9 cellular contexts compared by ENCODE assay signal in the genomic region with DNA sequence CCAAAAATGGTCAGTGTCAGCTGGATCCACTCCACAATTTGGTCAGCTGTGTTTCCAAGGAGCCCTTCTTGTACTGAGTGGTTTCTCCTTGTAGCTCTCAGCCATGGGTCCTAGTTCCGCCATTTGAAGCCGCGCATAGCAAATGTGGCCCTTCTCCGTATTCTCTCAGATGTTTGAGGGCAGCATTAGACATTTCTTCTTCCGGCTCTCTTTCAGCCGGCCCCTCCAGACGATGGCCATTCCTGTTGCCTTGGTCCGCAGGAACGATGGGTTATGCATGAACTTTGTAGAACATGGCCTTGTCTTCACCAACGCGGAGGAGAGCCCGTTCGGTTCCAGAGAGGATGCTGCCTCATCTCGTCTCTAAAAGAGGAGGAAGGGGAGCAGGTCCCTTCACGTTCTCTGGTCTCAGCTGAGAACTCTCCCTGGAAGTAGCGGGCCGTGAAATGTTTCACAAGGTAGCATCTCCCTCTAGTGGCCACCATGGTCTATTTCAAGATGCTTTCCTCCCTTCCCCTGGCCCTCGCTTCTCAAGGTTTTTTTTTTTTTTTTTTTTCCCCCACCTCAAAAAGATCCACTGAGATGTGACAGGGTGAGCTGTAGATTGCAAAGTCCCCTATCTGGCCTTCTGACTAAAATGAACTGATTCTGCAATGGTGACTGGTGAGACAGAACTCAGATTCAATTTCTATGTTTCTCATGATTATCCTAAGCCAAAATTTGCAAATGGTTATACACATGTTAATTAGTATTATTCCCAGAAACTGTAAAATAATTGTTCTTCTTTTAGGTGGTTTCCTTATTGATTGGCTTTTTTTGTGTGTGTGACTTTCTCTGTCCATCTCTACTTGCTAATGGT. TPM values are rescaled to one million over a fixed set of nuclear protein-coding genes. Genes with fewer than 3 reads are reported as not detected.
A peak's percentile ranks its signal among the peaks of the same experiment; 100 is the strongest.
DNase-seq lines count a peak whose midpoint lies in the region; ATAC-seq, FAIRE-seq and TF ChIP-seq lines count a peak whose summit lies in the region.
"Had no signal": no experiment of that assay in that cellular context is flagged by ENCODE, and none has a peak within 500 bp of the region (broad histone marks: within the 10 kb centered on the region; RNA-seq: fewer than 3 reads in every experiment).

No MANE protein-coding gene starts in this region.

- no peaks in the 10 kb centered on the region for H3K9me3 Mint-ChIP-seq in activated T-cell treated with anti-CD3 and anti-CD28 coated beads, Interleukin-2, amount 50 U/mL, for 72 hours
- H3K9me3 Mint-ChIP-seq in natural killer cell treated with Interleukin-12 subunit alpha and Interleukin-12 subunit beta and Interleukin-15 and Interleukin-18, amount 100 ng/mL, for 72 hours, result no peaks in the 10 kb centered on the region

- peak; percentile 80 for TF ChIP-seq CTCF in fibroblast of mammary gland (conservative IDR thresholded peaks at IDR 0.05; ENCODE audit: control insufficient read depth, insufficient read depth, low read depth, low read length)

- DNase-seq in CMK (ENCODE audit: low read depth), result peak; percentile 68
- peak; percentile 88 for DNase-seq in KBM-7
- DNase-seq in RCC 7860 (ENCODE audit: low spot score), result peak; percentile 41
- peak; percentile 75 to 79 for DNase-seq in activated T-cell treated with anti-CD3 and anti-CD28 coated beads, Interleukin-2, amount 50 U/mL, for 72 hours
- peak; percentile 82 for DNase-seq in fibroblast of mammary gland (ENCODE audit: low read depth)
- peak; percentile 80 for DNase-seq in natural killer cell treated with Interleukin-12 subunit alpha and Interleukin-12 subunit beta and Interleukin-15 and Interleukin-18, amount 100 ng/mL, for 72 hours (ENCODE audit: low spot score)
- DNase-seq in stimulated activated naive CD8-positive, alpha-beta T cell treated with anti-CD3 and anti-CD28 coated beads, Interleukin-15, Interleukin-2, amounts not matched to agents 100 U/mL and 50 U/mL, for 24 hours, result peak; percentile 61

- peaks cover 17% of the 10 kb centered on the region for H3K4me1 Mint-ChIP-seq in activated T-cell treated with anti-CD3 and anti-CD28 coated beads, Interleukin-2, amount 50 U/mL, for 72 hours (ENCODE audit: low read depth)
- peaks cover 7 to 12% of the 10 kb centered on the region in 2 donors for H3K4me1 Mint-ChIP-seq in natural killer cell treated with Interleukin-12 subunit alpha and Interleukin-12 subunit beta and Interleukin-15 and Interleukin-18, amount 100 ng/mL, for 72 hours (ENCODE audit: low read depth in 2 of 2)

- in situ Hi-C loops in KBM-7 (cut with MboI; ENCODE audit: low pct_unique_long_range_greater_than_20kb, low sequenced_read_pairs), result no loop called here

- peak overlapping the region; percentile 45 for H3K27ac Mint-ChIP-seq in activated T-cell treated with anti-CD3 and anti-CD28 coated beads, Interleukin-2, amount 50 U/mL, for 72 hours
- H3K27ac Mint-ChIP-seq in natural killer cell treated with Interleukin-12 subunit alpha and Interleukin-12 subunit beta and Interleukin-15 and Interleukin-18, amount 100 ng/mL, for 72 hours, result peak overlapping the region in 1 of 2 donors; percentile 87

- ATAC-seq in GM21423 (IDR thresholded peaks at IDR 0.05; ENCODE audit: unreplicated experiment), result peak; percentile 71
- peak; percentile 92 for ATAC-seq in activated T-cell treated with anti-CD3 and anti-CD28 coated beads, Interleukin-2, amount 50 U/mL, for 72 hours (replicated peaks in 1 of 2)
- ATAC-seq in natural killer cell treated with Interleukin-12 subunit alpha and Interleukin-12 subunit beta and Interleukin-15 and Interleukin-18, amount 100 ng/mL, for 72 hours, result peak; percentile 88 to 89
- peak; percentile 84 for ATAC-seq in stimulated activated naive CD8-positive, alpha-beta T cell treated with anti-CD3 and anti-CD28 coated beads, Interleukin-15, Interleukin-2, amounts not matched to agents 100 U/mL and 50 U/mL, for 24 hours

- no peaks in the 10 kb centered on the region for H3K27me3 Mint-ChIP-seq in activated T-cell treated with anti-CD3 and anti-CD28 coated beads, Interleukin-2, amount 50 U/mL, for 72 hours (ENCODE audit: low read depth)
- no peaks in the 10 kb centered on the region for H3K27me3 Mint-ChIP-seq in natural killer cell treated with Interleukin-12 subunit alpha and Interleukin-12 subunit beta and Interleukin-15 and Interleukin-18, amount 100 ng/mL, for 72 hours

- peak overlapping the region; percentile 93 to 95 for H3K4me3 Mint-ChIP-seq in activated T-cell treated with anti-CD3 and anti-CD28 coated beads, Interleukin-2, amount 50 U/mL, for 72 hours
- H3K4me3 Mint-ChIP-seq in natural killer cell treated with Interleukin-12 subunit alpha and Interleukin-12 subunit beta and Interleukin-15 and Interleukin-18, amount 100 ng/mL, for 72 hours, result peak overlapping the region; percentile 97

- no peak for FAIRE-seq in RCC 7860 (lab: Jason Lieb, UNC)

- peak overlapping the region; percentile 59 for H3K4me3 ChIP-seq in fibroblast of mammary gland (ENCODE audit: control insufficient read depth, low read depth, low read length)

- no peaks in the 10 kb centered on the region for H3K36me3 Mint-ChIP-seq in activated T-cell treated with anti-CD3 and anti-CD28 coated beads, Interleukin-2, amount 50 U/mL, for 72 hours (ENCODE audit: insufficient read depth in 2 of 2)
- no peaks in the 10 kb centered on the region for H3K36me3 Mint-ChIP-seq in natural killer cell treated with Interleukin-12 subunit alpha and Interleukin-12 subunit beta and Interleukin-15 and Interleukin-18, amount 100 ng/mL, for 72 hours

RNA-seq across cellular contexts. Expression of a gene that starts 19.8 kb away (rescaled TPM):
- not detected for total RNA-seq in activated T-cell treated with anti-CD3 and anti-CD28 coated beads, Interleukin-2, amount 50 U/mL, for 72 hours
- total RNA-seq in natural killer cell treated with Interleukin-12 subunit alpha and Interleukin-12 subunit beta and Interleukin-15 and Interleukin-18, amount 100 ng/mL, for 72 hours, result not detected
- total RNA-seq: temporal lobe had no signal

RNA-seq across cellular contexts. Expression of a gene that starts 54.3 kb away (rescaled TPM):
- 10 to 100 TPM; 28.7 to 28.9 TPM for total RNA-seq in activated T-cell treated with anti-CD3 and anti-CD28 coated beads, Interleukin-2, amount 50 U/mL, for 72 hours
- 10 to 100 TPM; 36.2 to 36.8 TPM for total RNA-seq in natural killer cell treated with Interleukin-12 subunit alpha and Interleukin-12 subunit beta and Interleukin-15 and Interleukin-18, amount 100 ng/mL, for 72 hours

Comparison
In these comparisons a context has a peak if more than half of its experiments do, and no peak if none do; other contexts are left out.
1. Peak in every context shown above with its lines: DNase-seq, ATAC-seq and H3K4me3 ChIP-seq.